Comparison of ENCODE assay signal across 8 cellular contexts in the genomic region with DNA sequence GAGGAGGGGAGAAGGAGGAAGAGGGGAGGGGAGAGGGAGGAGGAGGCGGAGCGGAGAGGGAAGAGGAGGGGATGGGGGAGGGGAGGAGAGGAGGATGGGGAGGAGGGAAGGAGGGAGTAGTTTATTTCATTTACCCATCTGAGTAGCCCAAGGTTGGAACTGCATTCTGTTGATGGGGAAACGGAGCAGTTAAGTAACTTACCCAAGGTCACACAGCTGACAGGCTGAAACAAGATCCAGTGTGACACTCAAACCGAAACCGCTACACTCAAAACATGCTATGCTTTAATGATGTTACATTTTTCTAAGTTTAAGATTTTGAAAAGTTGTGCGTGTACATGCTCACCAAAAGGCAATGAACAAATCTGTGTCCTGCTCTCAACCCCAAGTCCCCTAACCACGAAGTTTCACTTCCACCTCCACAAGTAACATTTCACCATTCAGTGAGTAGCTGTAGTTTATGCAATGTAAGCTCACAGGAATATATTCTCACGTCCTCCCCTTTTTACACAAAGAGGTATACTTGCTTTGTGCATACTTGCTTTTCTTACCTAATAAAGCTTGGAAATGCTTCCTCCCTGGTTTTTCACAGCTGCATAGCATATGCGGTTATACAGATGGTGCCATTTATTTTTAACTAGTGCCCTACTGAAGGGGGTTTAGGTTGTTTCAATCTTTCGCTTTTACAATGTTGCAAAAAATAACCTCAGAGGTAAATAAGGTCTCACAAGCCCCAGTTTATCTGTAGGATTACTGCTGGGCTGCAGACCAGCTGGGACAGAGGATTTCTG.
DNase-seq lines count a peak whose midpoint lies in the region; ATAC-seq and TF ChIP-seq lines count a peak whose summit lies in the region.

No MANE protein-coding gene starts in this region.

- no peak overlapping the region for H3K9ac ChIP-seq in DND-41 (ENCODE audit: low read depth, low read length)

- peak; percentile 31; the same call in 1 of the 3 replicates for ATAC-seq in DND-41 (ENCODE audit: insufficient read depth, low read depth)
- ATAC-seq in GM19467 (IDR thresholded peaks at IDR 0.05; ENCODE audit: unreplicated experiment) = peak; percentile 85
- peak; percentile 86 for ATAC-seq in HG03460 (IDR thresholded peaks at IDR 0.05; ENCODE audit: unreplicated experiment)

- H3K79me2 ChIP-seq in DND-41 (ENCODE audit: insufficient read depth, low read length) = no peaks in the 10 kb centered on the region

- H3K4me1 Mint-ChIP-seq in activated T-helper 2 cell treated with anti-CD3 and anti-CD28 coated beads, Interferon-gamma antibody, Interleukin-2, Interleukin-4, amounts not matched to agents 10 μg/mL and 5 μg/mL and 100 μg/mL, durations not matched to agents 14 hours and 24 hours and 36 hours (ENCODE audit: low read depth) = peaks cover 7% of the 10 kb centered on the region
- H3K4me1 Mint-ChIP-seq in nephron progenitor cell = peaks cover 9% of the 10 kb centered on the region

- no peak overlapping the region for H3K4me3 Mint-ChIP-seq in activated T-helper 2 cell treated with anti-CD3 and anti-CD28 coated beads, Interferon-gamma antibody, Interleukin-2, Interleukin-4, amounts not matched to agents 10 μg/mL and 5 μg/mL and 100 μg/mL, durations not matched to agents 14 hours and 24 hours and 36 hours (ENCODE audit: low read depth)
- H3K4me3 Mint-ChIP-seq in nephron progenitor cell = no peak overlapping the region

- no peaks in the 10 kb centered on the region for H3K36me3 Mint-ChIP-seq in activated T-helper 2 cell treated with anti-CD3 and anti-CD28 coated beads, Interferon-gamma antibody, Interleukin-2, Interleukin-4, amounts not matched to agents 10 μg/mL and 5 μg/mL and 100 μg/mL, durations not matched to agents 14 hours and 24 hours and 36 hours (ENCODE audit: low read depth)
- no peaks in the 10 kb centered on the region for H3K36me3 Mint-ChIP-seq in nephron progenitor cell (ENCODE audit: low read depth)

- no peak overlapping the region for H3K4me2 ChIP-seq in DND-41 (ENCODE audit: insufficient read depth, low read length)

- no peak overlapping the region for H3K27ac Mint-ChIP-seq in activated T-helper 2 cell treated with anti-CD3 and anti-CD28 coated beads, Interferon-gamma antibody, Interleukin-2, Interleukin-4, amounts not matched to agents 10 μg/mL and 5 μg/mL and 100 μg/mL, durations not matched to agents 14 hours and 24 hours and 36 hours
- H3K27ac Mint-ChIP-seq in nephron progenitor cell = peak overlapping the region; percentile 4

- H3K9me3 ChIP-seq in DND-41 (ENCODE audit: insufficient read depth, low read length, severe bottlenecking) (no peaks in the 10 kb centered on the region), MG63 (no peaks in the 10 kb centered on the region)

- no peaks in the 10 kb centered on the region for H4K20me1 ChIP-seq in DND-41 (ENCODE audit: insufficient read depth, low read length)

- intact Hi-C loops in activated T-helper 2 cell treated with anti-CD3 and anti-CD28 coated beads, Interferon-gamma antibody, Interleukin-2, Interleukin-4, amounts not matched to agents 10 μg/mL and 5 μg/mL and 100 μg/mL, durations not matched to agents 14 hours and 24 hours and 36 hours (cut with micrococcal nuclease) = loop anchor here (1.0 kb wide), 1 partner anchor 52 kb away; no protein-coding TSS in a partner anchor

- H3K4me3 ChIP-seq in DND-41 (ENCODE audit: low read depth in 1 of 2, low read length in 2 of 2) (no peak overlapping the region), MG63 (no peak overlapping the region)

- H3K27me3 Mint-ChIP-seq in activated T-helper 2 cell treated with anti-CD3 and anti-CD28 coated beads, Interferon-gamma antibody, Interleukin-2, Interleukin-4, amounts not matched to agents 10 μg/mL and 5 μg/mL and 100 μg/mL, durations not matched to agents 14 hours and 24 hours and 36 hours (ENCODE audit: low read depth) = peaks cover 16% of the 10 kb centered on the region
- H3K27me3 Mint-ChIP-seq in nephron progenitor cell (ENCODE audit: low read depth, poor library complexity) = peaks cover 7% of the 10 kb centered on the region

- H3K36me3 ChIP-seq in DND-41 (ENCODE audit: insufficient read depth, low read length) (no peaks in the 10 kb centered on the region), MG63 (no peaks in the 10 kb centered on the region)

- no peak for TF ChIP-seq CTCF in DND-41 (IDR thresholded peaks at IDR 0.05; ENCODE audit: borderline replicate concordance, extremely low read depth, low read length, poor library complexity, severe bottlenecking)
- no peak for TF ChIP-seq CTCF in nephron progenitor cell (IDR thresholded peaks at IDR 0.05)

- H3K27me3 ChIP-seq in DND-41 (ENCODE audit: insufficient read depth, low read length, poor library complexity) = no peaks in the 10 kb centered on the region
- no peaks in the 10 kb centered on the region for H3K27me3 ChIP-seq in MG63

- no peak overlapping the region for H3K27ac ChIP-seq in DND-41 (ENCODE audit: low read length)

- no peaks in the 10 kb centered on the region for H3K4me1 ChIP-seq in DND-41 (ENCODE audit: insufficient read depth, low read length)

- DNase-seq in DND-41 = no peak
- DNase-seq in activated T-helper 2 cell treated with anti-CD3 and anti-CD28 coated beads, Interferon-gamma antibody, Interleukin-2, Interleukin-4, amounts not matched to agents 10 μg/mL and 5 μg/mL and 100 μg/mL, durations not matched to agents 14 hours and 24 hours and 36 hours (ENCODE audit: low spot score) = peak; percentile 25
- DNase-seq in nephron progenitor cell = no peak
- DNase-seq in NCI-H748 treated with DMSO at 0.1 percent for 48 hours (lab: John Stamatoyannopoulos, UW) = no peak
- no peak for DNase-seq in DMS114 treated with DMSO at 0.1 percent for 48 hours (lab: John Stamatoyannopoulos, UW; ENCODE audit: unreplicated experiment)
- DNase-seq in MG63 = no peak

- H2AFZ ChIP-seq in DND-41 (ENCODE audit: low read depth, low read length) = no peak overlapping the region

- H3K9me3 Mint-ChIP-seq in activated T-helper 2 cell treated with anti-CD3 and anti-CD28 coated beads, Interferon-gamma antibody, Interleukin-2, Interleukin-4, amounts not matched to agents 10 μg/mL and 5 μg/mL and 100 μg/mL, durations not matched to agents 14 hours and 24 hours and 36 hours = no peaks in the 10 kb centered on the region
- no peaks in the 10 kb centered on the region for H3K9me3 Mint-ChIP-seq in nephron progenitor cell

Comparison
In these comparisons a context has a peak if more than half of its experiments do, and no peak if none do; other contexts are left out.
1. ATAC-seq: peak in every context shown above with its lines; median percentile 86 in HG03460; 85 in GM19467; 31 in DND-41.